ENCODE assay signal across 12 cellular contexts in the genomic region with DNA sequence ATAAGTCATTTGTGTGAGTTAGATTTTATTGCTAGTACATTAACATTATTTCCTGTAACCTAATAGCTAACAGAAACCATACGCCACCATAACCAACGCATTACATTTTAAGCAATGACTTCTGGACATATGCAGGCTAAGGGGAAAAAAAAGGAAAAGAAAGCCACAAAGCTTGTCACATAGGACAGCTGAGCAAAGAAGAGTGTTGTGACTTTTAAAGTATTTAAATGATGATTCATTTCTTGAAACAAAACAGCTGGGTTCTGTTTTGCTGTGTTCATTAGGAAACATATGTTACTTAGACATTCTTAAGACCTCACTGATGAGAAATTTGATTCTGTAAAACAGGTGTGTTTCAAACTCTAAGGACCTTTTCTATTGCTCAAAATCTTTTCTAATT.
DNase-seq lines count a peak whose midpoint lies in the region; ATAC-seq and TF ChIP-seq lines count a peak whose summit lies in the region.
"Had no signal": no experiment of that assay in that cellular context is flagged by ENCODE, and none has a peak within 500 bp of the region (broad histone marks: within the 10 kb centered on the region; RNA-seq: fewer than 3 reads in every experiment).

No MANE protein-coding gene starts in this region.

- H3K9me3 Mint-ChIP-seq in activated CD4-positive, alpha-beta T cell treated with anti-CD3 and anti-CD28 coated beads, Interleukin-2, amount 10 ng/mL, durations not matched to agents 7 days and 5 days: no peaks in the 10 kb centered on the region

- BruUV-seq in A673 (replicated peaks; lab: Mats Ljungman, UMichigan): no TSS peak

- CTCF ChIA-PET in A673 (lab: Charles Lee): no interaction called here
- CTCF ChIA-PET in activated CD4-positive, alpha-beta T cell treated with anti-CD3 and anti-CD28 coated beads, Interleukin-2, amount 10 ng/mL, durations not matched to agents 7 days and 5 days (lab: Charles Lee): interaction anchor here (0.6 kb wide), 1 partner anchor 771 kb away, joined by 4 read pairs; no protein-coding TSS in a partner anchor

- peak overlapping the region; percentile 14 for H3K27ac ChIP-seq in A673 (ENCODE audit: low read depth, low read length, poor library complexity, severe bottlenecking)
- H3K27ac ChIP-seq: neutrophil, Peyer's patch, uterus had no signal

- no peaks in the 10 kb centered on the region for H3K27me3 ChIP-seq in A673 (replicated peaks; ENCODE audit: insufficient read depth, low read depth, low read length, poor library complexity)
- H3K27me3 ChIP-seq: neutrophil, Peyer's patch, uterus had no signal

- intact Hi-C loops in A673 (cut with micrococcal nuclease; ENCODE audit: unreplicated experiment) (no loop called here), left colon (cut with DNase I, micrococcal nuclease) (no loop called here)

- H3K4me3 ChIP-seq in A673 (ENCODE audit: low read depth, low read length, poor library complexity, severe bottlenecking): no peak overlapping the region
- H3K4me3 ChIP-seq: Peyer's patch, uterus had no signal

- no peaks in the 10 kb centered on the region for H3K9me3 ChIP-seq in A673 (ENCODE audit: low read depth, low read length, poor library complexity, severe bottlenecking)
- H3K9me3 ChIP-seq: neutrophil, Peyer's patch, uterus had no signal

- H3K4me3 Mint-ChIP-seq in activated CD4-positive, alpha-beta T cell treated with anti-CD3 and anti-CD28 coated beads, Interleukin-2, amount 10 ng/mL, durations not matched to agents 7 days and 5 days: no peak overlapping the region

- H3K4me1 ChIP-seq in A673 (ENCODE audit: insufficient read depth, low read length, poor library complexity, severe bottlenecking): peaks cover 18% of the 10 kb centered on the region
- H3K4me1 ChIP-seq: Peyer's patch, uterus had no signal

- no peaks in the 10 kb centered on the region for H3K36me3 ChIP-seq in A673 (ENCODE audit: insufficient read depth, low read length, poor library complexity, severe bottlenecking)
- H3K36me3 ChIP-seq: neutrophil, Peyer's patch, uterus had no signal

- H3K27ac Mint-ChIP-seq in activated CD4-positive, alpha-beta T cell treated with anti-CD3 and anti-CD28 coated beads, Interleukin-2, amount 10 ng/mL, durations not matched to agents 7 days and 5 days: no peak overlapping the region

- POLR2A ChIA-PET in A673 (lab: Charles Lee; ENCODE audit: low non-redundant PET): no interaction called here
- POLR2A ChIA-PET in activated CD4-positive, alpha-beta T cell treated with anti-CD3 and anti-CD28 coated beads, Interleukin-2, amount 10 ng/mL, durations not matched to agents 7 days and 5 days (lab: Charles Lee): no interaction called here

- H3K36me3 Mint-ChIP-seq in activated CD4-positive, alpha-beta T cell treated with anti-CD3 and anti-CD28 coated beads, Interleukin-2, amount 10 ng/mL, durations not matched to agents 7 days and 5 days (ENCODE audit: low read depth): no peaks in the 10 kb centered on the region

- no peaks in the 10 kb centered on the region for H3K4me1 Mint-ChIP-seq in activated CD4-positive, alpha-beta T cell treated with anti-CD3 and anti-CD28 coated beads, Interleukin-2, amount 10 ng/mL, durations not matched to agents 7 days and 5 days

- ATAC-seq in GM19324 (IDR thresholded peaks at IDR 0.05; ENCODE audit: low FRiP score, unreplicated experiment) (peak; percentile 64), HG02763 (IDR thresholded peaks at IDR 0.05; ENCODE audit: unreplicated experiment) (peak; percentile 96), HG03520 (IDR thresholded peaks at IDR 0.05; ENCODE audit: unreplicated experiment) (peak; percentile 98), left colon (no peak)

- TF ChIP-seq CTCF in A673 (conservative IDR thresholded peaks at IDR 0.05; ENCODE audit: low read depth, low read length): no peak

- H3K27me3 Mint-ChIP-seq in activated CD4-positive, alpha-beta T cell treated with anti-CD3 and anti-CD28 coated beads, Interleukin-2, amount 10 ng/mL, durations not matched to agents 7 days and 5 days: peaks cover 1% of the 10 kb centered on the region

- peak; percentile 60 for DNase-seq in A673 (ENCODE audit: low spot score)
- DNase-seq in activated CD4-positive, alpha-beta T cell treated with anti-CD3 and anti-CD28 coated beads, Interleukin-2, amount 10 ng/mL, durations not matched to agents 7 days and 5 days: no peak
- DNase-seq in D341Med (ENCODE audit: low spot score): no peak
- DNase-seq in left colon: no peak
- DNase-seq in activated CD8-positive, alpha-beta memory T cell treated with anti-CD3 and anti-CD28 coated beads, Interleukin-2, amount 50 U/mL, for 4 hours: no peak
- DNase-seq: NCI-H1436 treated with DMSO at 0.1 percent for 48 hours, Peyer's patch, uterus had no signal
